ENCODE assay signal across 1 cellular context in the genomic region with DNA sequence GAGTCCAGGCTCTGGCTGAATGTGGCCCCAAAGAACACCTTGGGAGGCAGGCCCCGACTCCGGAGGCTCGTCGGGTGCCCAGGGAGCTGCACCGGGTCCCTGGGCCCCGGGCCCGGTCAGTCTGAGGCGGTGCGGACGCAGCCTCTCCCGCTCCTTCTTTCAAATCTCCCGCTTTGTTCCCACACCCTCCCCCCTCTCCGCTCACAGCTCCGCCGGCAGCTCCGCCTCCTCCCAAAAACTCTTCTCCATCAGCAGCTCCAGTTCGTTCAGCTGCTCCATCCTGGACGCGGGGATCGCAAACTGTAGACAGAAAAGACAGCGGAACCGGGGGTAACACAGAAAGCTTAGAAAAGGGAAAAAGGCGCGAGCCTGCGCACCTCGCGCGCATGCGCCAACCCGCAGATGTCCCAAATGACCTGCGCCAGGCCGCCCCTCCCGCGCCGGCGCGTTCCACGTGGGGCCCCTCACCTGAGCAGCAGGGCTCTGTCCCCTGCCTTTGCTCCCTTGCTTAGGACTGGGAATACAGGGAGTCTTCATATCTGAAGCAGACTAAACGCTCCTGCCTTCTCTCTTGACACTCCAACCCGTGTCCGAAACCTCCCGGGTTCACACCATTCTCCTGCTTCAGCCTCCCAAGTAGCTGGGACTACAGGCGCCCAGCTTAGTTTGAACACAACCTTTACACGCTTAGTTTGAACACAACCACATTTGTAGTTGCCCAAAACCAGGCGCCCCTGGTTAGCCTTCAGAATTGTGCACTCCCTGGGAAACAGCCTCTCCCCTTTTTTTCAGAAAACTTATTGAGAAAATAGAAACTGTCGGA.
TF ChIP-seq lines count a peak whose summit lies in the region.

A gene with protein sequence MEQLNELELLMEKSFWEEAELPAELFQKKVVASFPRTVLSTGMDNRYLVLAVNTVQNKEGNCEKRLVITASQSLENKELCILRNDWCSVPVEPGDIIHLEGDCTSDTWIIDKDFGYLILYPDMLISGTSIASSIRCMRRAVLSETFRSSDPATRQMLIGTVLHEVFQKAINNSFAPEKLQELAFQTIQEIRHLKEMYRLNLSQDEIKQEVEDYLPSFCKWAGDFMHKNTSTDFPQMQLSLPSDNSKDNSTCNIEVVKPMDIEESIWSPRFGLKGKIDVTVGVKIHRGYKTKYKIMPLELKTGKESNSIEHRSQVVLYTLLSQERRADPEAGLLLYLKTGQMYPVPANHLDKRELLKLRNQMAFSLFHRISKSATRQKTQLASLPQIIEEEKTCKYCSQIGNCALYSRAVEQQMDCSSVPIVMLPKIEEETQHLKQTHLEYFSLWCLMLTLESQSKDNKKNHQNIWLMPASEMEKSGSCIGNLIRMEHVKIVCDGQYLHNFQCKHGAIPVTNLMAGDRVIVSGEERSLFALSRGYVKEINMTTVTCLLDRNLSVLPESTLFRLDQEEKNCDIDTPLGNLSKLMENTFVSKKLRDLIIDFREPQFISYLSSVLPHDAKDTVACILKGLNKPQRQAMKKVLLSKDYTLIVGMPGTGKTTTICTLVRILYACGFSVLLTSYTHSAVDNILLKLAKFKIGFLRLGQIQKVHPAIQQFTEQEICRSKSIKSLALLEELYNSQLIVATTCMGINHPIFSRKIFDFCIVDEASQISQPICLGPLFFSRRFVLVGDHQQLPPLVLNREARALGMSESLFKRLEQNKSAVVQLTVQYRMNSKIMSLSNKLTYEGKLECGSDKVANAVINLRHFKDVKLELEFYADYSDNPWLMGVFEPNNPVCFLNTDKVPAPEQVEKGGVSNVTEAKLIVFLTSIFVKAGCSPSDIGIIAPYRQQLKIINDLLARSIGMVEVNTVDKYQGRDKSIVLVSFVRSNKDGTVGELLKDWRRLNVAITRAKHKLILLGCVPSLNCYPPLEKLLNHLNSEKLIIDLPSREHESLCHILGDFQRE (minus strand): TSS at position 388 of the 823 bp plus-strand sequence. CDS start 109 bp downstream, at position 279.

TF ChIP-seq in HepG2, 621 proteins besides CTCF, POLR2A, EP300 and RAD21 (continued from another document and continues in another):
- TF ChIP-seq ZNF451 (CRISPR knock-in tag; IDR thresholded peaks at IDR 0.05), result peak; percentile 92; the same call in 1 of the 2 replicates
- TF ChIP-seq ELF1 (CRISPR knock-in tag; IDR thresholded peaks at IDR 0.05), result peak; percentile 6; the same call in 1 of the 2 replicates
- no peak for TF ChIP-seq TBP (CRISPR knock-in tag; IDR thresholded peaks at IDR 0.05)
- TF ChIP-seq ZNF263 (CRISPR knock-in tag; IDR thresholded peaks at IDR 0.05), result 0 out of 2 replicates have a peak, but pooled peaks have one; percentile 16
- peak; percentile 77; the same call in 1 of the 2 replicates for TF ChIP-seq ZFP41 (CRISPR knock-in tag; IDR thresholded peaks at IDR 0.05; ENCODE audit: borderline replicate concordance)
- TF ChIP-seq, protein P1, sequence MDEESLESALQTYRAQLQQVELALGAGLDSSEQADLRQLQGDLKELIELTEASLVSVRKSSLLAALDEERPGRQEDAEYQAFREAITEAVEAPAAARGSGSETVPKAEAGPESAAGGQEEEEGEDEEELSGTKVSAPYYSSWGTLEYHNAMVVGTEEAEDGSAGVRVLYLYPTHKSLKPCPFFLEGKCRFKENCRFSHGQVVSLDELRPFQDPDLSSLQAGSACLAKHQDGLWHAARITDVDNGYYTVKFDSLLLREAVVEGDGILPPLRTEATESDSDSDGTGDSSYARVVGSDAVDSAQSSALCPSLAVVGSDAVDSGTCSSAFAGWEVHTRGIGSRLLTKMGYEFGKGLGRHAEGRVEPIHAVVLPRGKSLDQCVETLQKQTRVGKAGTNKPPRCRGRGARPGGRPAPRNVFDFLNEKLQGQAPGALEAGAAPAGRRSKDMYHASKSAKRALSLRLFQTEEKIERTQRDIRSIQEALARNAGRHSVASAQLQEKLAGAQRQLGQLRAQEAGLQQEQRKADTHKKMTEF (CRISPR knock-in tag; IDR thresholded peaks at IDR 0.05), result 0 out of 2 replicates have a peak, but pooled peaks have one; percentile 55
- TF ChIP-seq ZSCAN31 (CRISPR knock-in tag; IDR thresholded peaks at IDR 0.05; ENCODE audit: low read depth), result peak; percentile 96; the same call in 1 of the 2 replicates
- TF ChIP-seq ZKSCAN1 (IDR thresholded peaks at IDR 0.05; ENCODE audit: low read length), result no peak
- peak; percentile 83; the same call in 1 of the 2 replicates for TF ChIP-seq KLF9 (CRISPR knock-in tag; IDR thresholded peaks at IDR 0.05; ENCODE audit: low read depth)
- TF ChIP-seq SOX6 (IDR thresholded peaks at IDR 0.05), result no peak
- TF ChIP-seq SOX6 (CRISPR knock-in tag; IDR thresholded peaks at IDR 0.05), result peak; percentile 47
- 0 out of 2 replicates have a peak, but pooled peaks have one; percentile 83 for TF ChIP-seq ZNF256 (CRISPR knock-in tag; conservative IDR thresholded peaks at IDR 0.05)
- no peak for TF ChIP-seq EED (CRISPR knock-in tag; IDR thresholded peaks at IDR 0.05)
- TF ChIP-seq ZNF326 (CRISPR knock-in tag; IDR thresholded peaks at IDR 0.05; ENCODE audit: borderline replicate concordance), result no peak
- TF ChIP-seq, protein P2, sequence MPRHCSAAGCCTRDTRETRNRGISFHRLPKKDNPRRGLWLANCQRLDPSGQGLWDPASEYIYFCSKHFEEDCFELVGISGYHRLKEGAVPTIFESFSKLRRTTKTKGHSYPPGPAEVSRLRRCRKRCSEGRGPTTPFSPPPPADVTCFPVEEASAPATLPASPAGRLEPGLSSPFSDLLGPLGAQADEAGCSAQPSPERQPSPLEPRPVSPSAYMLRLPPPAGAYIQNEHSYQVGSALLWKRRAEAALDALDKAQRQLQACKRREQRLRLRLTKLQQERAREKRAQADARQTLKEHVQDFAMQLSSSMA (CRISPR knock-in tag; IDR thresholded peaks at IDR 0.05), result peak; percentile 91; the same call in 1 of the 2 replicates
- TF ChIP-seq SOX13 (IDR thresholded peaks at IDR 0.05), result no peak
- TF ChIP-seq SOX13 (CRISPR knock-in tag; conservative IDR thresholded peaks at IDR 0.05 in 1 of 2, IDR thresholded peaks at IDR 0.05 in 1 of 2), result no peak
- TF ChIP-seq NFE2L1 (CRISPR knock-in tag; IDR thresholded peaks at IDR 0.05; ENCODE audit: borderline replicate concordance), result no peak
- peak; percentile 93; the same call in 1 of the 2 replicates for TF ChIP-seq HDAC1 (CRISPR knock-in tag; IDR thresholded peaks at IDR 0.05)
- peak; percentile 67; the same call in 1 of the 2 replicates for TF ChIP-seq ZNF839 (CRISPR knock-in tag; IDR thresholded peaks at IDR 0.05; ENCODE audit: borderline replicate concordance)
- 0 out of 2 replicates have a peak, but pooled peaks have one; percentile 62 for TF ChIP-seq KLF6 (CRISPR knock-in tag; IDR thresholded peaks at IDR 0.05)
- TF ChIP-seq, protein P3, sequence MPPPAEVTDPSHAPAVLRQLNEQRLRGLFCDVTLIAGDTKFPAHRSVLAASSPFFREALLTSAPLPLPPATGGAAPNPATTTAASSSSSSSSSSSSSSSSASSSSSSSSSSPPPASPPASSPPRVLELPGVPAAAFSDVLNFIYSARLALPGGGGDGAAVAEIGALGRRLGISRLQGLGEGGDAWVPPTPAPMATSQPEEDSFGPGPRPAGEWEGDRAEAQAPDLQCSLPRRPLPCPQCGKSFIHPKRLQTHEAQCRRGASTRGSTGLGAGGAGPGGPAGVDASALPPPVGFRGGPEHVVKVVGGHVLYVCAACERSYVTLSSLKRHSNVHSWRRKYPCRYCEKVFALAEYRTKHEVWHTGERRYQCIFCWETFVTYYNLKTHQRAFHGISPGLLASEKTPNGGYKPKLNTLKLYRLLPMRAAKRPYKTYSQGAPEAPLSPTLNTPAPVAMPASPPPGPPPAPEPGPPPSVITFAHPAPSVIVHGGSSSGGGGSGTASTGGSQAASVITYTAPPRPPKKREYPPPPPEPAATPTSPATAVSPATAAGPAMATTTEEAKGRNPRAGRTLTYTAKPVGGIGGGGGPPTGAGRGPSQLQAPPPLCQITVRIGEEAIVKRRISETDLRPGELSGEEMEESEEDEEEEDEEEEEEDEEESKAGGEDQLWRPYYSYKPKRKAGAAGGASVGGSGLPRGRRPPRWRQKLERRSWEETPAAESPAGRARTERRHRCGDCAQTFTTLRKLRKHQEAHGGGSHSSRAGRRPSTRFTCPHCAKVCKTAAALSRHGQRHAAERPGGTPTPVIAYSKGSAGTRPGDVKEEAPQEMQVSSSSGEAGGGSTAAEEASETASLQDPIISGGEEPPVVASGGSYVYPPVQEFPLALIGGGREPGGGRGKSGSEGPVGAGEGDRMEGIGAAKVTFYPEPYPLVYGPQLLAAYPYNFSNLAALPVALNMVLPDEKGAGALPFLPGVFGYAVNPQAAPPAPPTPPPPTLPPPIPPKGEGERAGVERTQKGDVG (CRISPR knock-in tag; IDR thresholded peaks at IDR 0.05; ENCODE audit: borderline replicate concordance), result peak; percentile 87; the same call in 1 of the 2 replicates
- 0 out of 2 replicates have a peak, but pooled peaks have one; percentile 61 for TF ChIP-seq ZNF614 (CRISPR knock-in tag; IDR thresholded peaks at IDR 0.05; ENCODE audit: borderline replicate concordance)
- TF ChIP-seq, protein P4, sequence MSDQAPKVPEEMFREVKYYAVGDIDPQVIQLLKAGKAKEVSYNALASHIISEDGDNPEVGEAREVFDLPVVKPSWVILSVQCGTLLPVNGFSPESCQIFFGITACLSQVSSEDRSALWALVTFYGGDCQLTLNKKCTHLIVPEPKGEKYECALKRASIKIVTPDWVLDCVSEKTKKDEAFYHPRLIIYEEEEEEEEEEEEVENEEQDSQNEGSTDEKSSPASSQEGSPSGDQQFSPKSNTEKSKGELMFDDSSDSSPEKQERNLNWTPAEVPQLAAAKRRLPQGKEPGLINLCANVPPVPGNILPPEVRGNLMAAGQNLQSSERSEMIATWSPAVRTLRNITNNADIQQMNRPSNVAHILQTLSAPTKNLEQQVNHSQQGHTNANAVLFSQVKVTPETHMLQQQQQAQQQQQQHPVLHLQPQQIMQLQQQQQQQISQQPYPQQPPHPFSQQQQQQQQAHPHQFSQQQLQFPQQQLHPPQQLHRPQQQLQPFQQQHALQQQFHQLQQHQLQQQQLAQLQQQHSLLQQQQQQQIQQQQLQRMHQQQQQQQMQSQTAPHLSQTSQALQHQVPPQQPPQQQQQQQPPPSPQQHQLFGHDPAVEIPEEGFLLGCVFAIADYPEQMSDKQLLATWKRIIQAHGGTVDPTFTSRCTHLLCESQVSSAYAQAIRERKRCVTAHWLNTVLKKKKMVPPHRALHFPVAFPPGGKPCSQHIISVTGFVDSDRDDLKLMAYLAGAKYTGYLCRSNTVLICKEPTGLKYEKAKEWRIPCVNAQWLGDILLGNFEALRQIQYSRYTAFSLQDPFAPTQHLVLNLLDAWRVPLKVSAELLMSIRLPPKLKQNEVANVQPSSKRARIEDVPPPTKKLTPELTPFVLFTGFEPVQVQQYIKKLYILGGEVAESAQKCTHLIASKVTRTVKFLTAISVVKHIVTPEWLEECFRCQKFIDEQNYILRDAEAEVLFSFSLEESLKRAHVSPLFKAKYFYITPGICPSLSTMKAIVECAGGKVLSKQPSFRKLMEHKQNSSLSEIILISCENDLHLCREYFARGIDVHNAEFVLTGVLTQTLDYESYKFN (CRISPR knock-in tag; conservative IDR thresholded peaks at IDR 0.05), result peak; percentile 46
- no peak for TF ChIP-seq CCAR2 (optimal IDR thresholded peaks at IDR 0.05; ENCODE audit: low read depth, low read length)
- TF ChIP-seq, protein P5, sequence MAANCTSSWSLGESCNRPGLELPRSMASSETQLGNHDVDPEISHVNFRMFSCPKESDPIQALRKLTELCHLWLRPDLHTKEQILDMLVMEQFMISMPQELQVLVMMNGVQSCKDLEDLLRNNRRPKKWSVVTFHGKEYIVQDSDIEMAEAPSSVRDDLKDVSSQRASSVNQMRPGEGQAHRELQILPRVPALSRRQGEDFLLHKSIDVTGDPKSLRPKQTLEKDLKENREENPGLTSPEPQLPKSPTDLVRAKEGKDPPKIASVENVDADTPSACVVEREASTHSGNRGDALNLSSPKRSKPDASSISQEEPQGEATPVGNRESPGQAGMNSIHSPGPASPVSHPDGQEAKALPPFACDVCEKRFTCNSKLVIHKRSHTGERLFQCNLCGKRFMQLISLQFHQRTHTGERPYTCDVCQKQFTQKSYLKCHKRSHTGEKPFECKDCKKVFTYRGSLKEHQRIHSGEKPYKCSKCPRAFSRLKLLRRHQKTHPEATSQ (CRISPR knock-in tag; IDR thresholded peaks at IDR 0.05; ENCODE audit: borderline replicate concordance), result peak; percentile 57; the same call in 1 of the 2 replicates
- TF ChIP-seq, protein P6, sequence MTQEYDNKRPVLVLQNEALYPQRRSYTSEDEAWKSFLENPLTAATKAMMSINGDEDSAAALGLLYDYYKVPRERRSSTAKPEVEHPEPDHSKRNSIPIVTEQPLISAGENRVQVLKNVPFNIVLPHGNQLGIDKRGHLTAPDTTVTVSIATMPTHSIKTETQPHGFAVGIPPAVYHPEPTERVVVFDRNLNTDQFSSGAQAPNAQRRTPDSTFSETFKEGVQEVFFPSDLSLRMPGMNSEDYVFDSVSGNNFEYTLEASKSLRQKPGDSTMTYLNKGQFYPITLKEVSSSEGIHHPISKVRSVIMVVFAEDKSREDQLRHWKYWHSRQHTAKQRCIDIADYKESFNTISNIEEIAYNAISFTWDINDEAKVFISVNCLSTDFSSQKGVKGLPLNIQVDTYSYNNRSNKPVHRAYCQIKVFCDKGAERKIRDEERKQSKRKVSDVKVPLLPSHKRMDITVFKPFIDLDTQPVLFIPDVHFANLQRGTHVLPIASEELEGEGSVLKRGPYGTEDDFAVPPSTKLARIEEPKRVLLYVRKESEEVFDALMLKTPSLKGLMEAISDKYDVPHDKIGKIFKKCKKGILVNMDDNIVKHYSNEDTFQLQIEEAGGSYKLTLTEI (CRISPR knock-in tag; conservative IDR thresholded peaks at IDR 0.05), result no peak
- TF ChIP-seq NFYB (CRISPR knock-in tag; IDR thresholded peaks at IDR 0.05), result no peak
- no peak for TF ChIP-seq GTF2F1 (IDR thresholded peaks at IDR 0.05; ENCODE audit: low read length)
- TF ChIP-seq, protein P7, sequence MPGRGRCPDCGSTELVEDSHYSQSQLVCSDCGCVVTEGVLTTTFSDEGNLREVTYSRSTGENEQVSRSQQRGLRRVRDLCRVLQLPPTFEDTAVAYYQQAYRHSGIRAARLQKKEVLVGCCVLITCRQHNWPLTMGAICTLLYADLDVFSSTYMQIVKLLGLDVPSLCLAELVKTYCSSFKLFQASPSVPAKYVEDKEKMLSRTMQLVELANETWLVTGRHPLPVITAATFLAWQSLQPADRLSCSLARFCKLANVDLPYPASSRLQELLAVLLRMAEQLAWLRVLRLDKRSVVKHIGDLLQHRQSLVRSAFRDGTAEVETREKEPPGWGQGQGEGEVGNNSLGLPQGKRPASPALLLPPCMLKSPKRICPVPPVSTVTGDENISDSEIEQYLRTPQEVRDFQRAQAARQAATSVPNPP (CRISPR knock-in tag; IDR thresholded peaks at IDR 0.05), result no peak
- TF ChIP-seq AHR (CRISPR knock-in tag; IDR thresholded peaks at IDR 0.05), result 0 out of 2 replicates have a peak, but pooled peaks have one; percentile 91
- no peak for TF ChIP-seq ZNF644 (CRISPR knock-in tag; IDR thresholded peaks at IDR 0.05; ENCODE audit: low read depth)
- no peak for TF ChIP-seq TCF7 (IDR thresholded peaks at IDR 0.05; ENCODE audit: low read depth)
- peak; percentile 78 for TF ChIP-seq BORCS8-MEF2B (CRISPR knock-in tag; IDR thresholded peaks at IDR 0.05)
- peak; percentile 63; the same call in 1 of the 2 replicates for TF ChIP-seq ZNF44 (CRISPR knock-in tag; IDR thresholded peaks at IDR 0.05)
- TF ChIP-seq, protein P8, sequence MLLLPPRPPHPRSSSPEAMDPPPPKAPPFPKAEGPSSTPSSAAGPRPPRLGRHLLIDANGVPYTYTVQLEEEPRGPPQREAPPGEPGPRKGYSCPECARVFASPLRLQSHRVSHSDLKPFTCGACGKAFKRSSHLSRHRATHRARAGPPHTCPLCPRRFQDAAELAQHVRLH (CRISPR knock-in tag; IDR thresholded peaks at IDR 0.05; ENCODE audit: borderline replicate concordance, low read depth), result peak; percentile 42; the same call in 1 of the 2 replicates
- TF ChIP-seq CBX1 (IDR thresholded peaks at IDR 0.05; ENCODE audit: low read depth), result no peak
- no peak for TF ChIP-seq RBM39 (IDR thresholded peaks at IDR 0.05; ENCODE audit: low read depth, low read length, poor library complexity, severe bottlenecking)
- peak; percentile 81; the same call in 1 of the 2 replicates for TF ChIP-seq ZSCAN30 (CRISPR knock-in tag; IDR thresholded peaks at IDR 0.05)
- TF ChIP-seq ERF (CRISPR knock-in tag; IDR thresholded peaks at IDR 0.05), result peak; percentile 64
